ENCODE assay signal across 9 cellular contexts in the genomic region with DNA sequence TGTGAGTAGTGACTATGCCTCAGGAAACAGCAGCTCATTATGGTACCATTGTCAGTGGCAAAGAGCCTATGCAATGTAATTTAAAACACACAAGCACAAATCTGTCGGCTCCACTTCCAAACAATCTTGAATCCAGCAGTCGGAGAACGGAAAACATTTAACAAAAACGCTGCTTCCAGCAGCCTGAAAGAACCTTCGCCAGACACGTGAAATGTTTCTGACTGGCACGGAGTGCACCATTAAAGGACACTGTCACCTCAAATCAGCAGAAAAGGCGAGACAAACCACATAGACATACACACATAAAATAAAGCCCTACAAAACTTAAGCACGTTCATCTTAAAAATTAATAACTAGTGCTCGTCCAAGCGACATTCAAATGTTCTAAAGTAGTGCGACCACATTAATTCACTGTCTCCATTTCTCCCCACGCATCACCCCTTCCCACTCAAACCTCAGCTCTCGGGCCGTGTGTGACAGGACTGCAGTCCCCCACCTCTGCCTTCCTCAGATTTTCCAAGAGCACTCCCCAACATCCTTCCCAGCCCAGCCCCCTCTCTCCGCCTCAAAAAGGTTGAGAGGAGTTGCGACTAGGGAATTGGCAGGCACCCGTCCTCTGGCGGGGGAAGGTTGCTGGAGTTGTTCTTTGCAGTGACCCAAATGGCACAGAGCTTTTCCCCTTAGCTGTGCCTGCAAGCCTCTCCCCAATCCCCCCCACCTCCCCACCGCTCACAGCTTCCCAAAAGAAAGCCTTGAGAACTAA. TPM values are rescaled to one million over a fixed set of nuclear protein-coding genes. Genes with fewer than 3 reads are reported as not detected.
DNase-seq lines count a peak whose midpoint lies in the region; ATAC-seq and TF ChIP-seq lines count a peak whose summit lies in the region.
"Had no signal": no experiment of that assay in that cellular context is flagged by ENCODE, and none has a peak within 500 bp of the region (broad histone marks: within the 10 kb centered on the region; RNA-seq: fewer than 3 reads in every experiment).

No MANE protein-coding gene starts in this region.

- no peaks in the 10 kb centered on the region for H3K27me3 ChIP-seq in right atrium auricular region

- peaks cover 15% of the 10 kb centered on the region for H3K36me3 ChIP-seq in right atrium auricular region

- H3K27ac ChIP-seq in angular gyrus (ENCODE audit: low read depth, low read length) (peak overlapping the region; percentile 89), right atrium auricular region (peak overlapping the region; percentile 92 to 94)

- H3K36me3 Mint-ChIP-seq in stimulated activated memory B cell treated with anti-CD40 and anti-IgM and Interleukin-4, amounts not matched to agents 10 μg/mL and 1 μg/mL and 100 μg/mL, for 72 hours, result peaks cover 37% of the 10 kb centered on the region

- peaks cover 0 to 48% of the 10 kb centered on the region in 2 donors for H3K4me1 ChIP-seq in right atrium auricular region

- DNase-seq in GM03348 (ENCODE audit: low spot score), result peak; percentile 38
- DNase-seq in NAMALWA (ENCODE audit: low spot score), result peak; percentile 60
- peak; percentile 65 for DNase-seq in right atrium auricular region (ENCODE audit: low spot score)
- no peak for DNase-seq in retinal pigment epithelial cell (ENCODE audit: low read depth)
- no peak for DNase-seq in SW 1271 (lab: John Stamatoyannopoulos, UW)

- no peaks in the 10 kb centered on the region for H3K27me3 Mint-ChIP-seq in stimulated activated memory B cell treated with anti-CD40 and anti-IgM and Interleukin-4, amounts not matched to agents 10 μg/mL and 1 μg/mL and 100 μg/mL, for 72 hours
- H3K27me3 Mint-ChIP-seq: stimulated activated naive CD8-positive, alpha-beta T cell treated with anti-CD3 and anti-CD28 coated beads, Interleukin-15, Interleukin-2, amounts not matched to agents 100 ng/mL and 50 ng/mL, for 24 hours had no signal

- H3K4me3 Mint-ChIP-seq in stimulated activated memory B cell treated with anti-CD40 and anti-IgM and Interleukin-4, amounts not matched to agents 10 μg/mL and 1 μg/mL and 100 μg/mL, for 72 hours, result no peak overlapping the region
- H3K4me3 Mint-ChIP-seq: stimulated activated naive CD8-positive, alpha-beta T cell treated with anti-CD3 and anti-CD28 coated beads, Interleukin-15, Interleukin-2, amounts not matched to agents 100 ng/mL and 50 ng/mL, for 24 hours had no signal

- H3K4me3 ChIP-seq in right atrium auricular region (peak overlapping the region; percentile 65 to 85), retinal pigment epithelial cell (ENCODE audit: low read length) (peak overlapping the region; percentile 97)

- no peak for ATAC-seq in HG02610 (IDR thresholded peaks at IDR 0.05; ENCODE audit: unreplicated experiment)
- ATAC-seq in stimulated activated memory B cell treated with anti-CD40 and anti-IgM and Interleukin-4, amounts not matched to agents 10 μg/mL and 1 μg/mL and 100 μg/mL, for 72 hours, result no peak

- H3K9me3 Mint-ChIP-seq in stimulated activated memory B cell treated with anti-CD40 and anti-IgM and Interleukin-4, amounts not matched to agents 10 μg/mL and 1 μg/mL and 100 μg/mL, for 72 hours, result no peaks in the 10 kb centered on the region
- H3K9me3 Mint-ChIP-seq: stimulated activated naive CD8-positive, alpha-beta T cell treated with anti-CD3 and anti-CD28 coated beads, Interleukin-15, Interleukin-2, amounts not matched to agents 100 ng/mL and 50 ng/mL, for 24 hours had no signal

- no peak for TF ChIP-seq CTCF in right atrium auricular region (IDR thresholded peaks at IDR 0.05)
- no peak for TF ChIP-seq CTCF in retinal pigment epithelial cell (conservative IDR thresholded peaks at IDR 0.05; ENCODE audit: low read depth, low read length)

- H3K9me3 ChIP-seq in right atrium auricular region, result no peaks in the 10 kb centered on the region

- peaks cover 61% of the 10 kb centered on the region for H3K4me1 Mint-ChIP-seq in stimulated activated memory B cell treated with anti-CD40 and anti-IgM and Interleukin-4, amounts not matched to agents 10 μg/mL and 1 μg/mL and 100 μg/mL, for 72 hours

- H3K27ac Mint-ChIP-seq in stimulated activated memory B cell treated with anti-CD40 and anti-IgM and Interleukin-4, amounts not matched to agents 10 μg/mL and 1 μg/mL and 100 μg/mL, for 72 hours, result no peak overlapping the region
- H3K27ac Mint-ChIP-seq: stimulated activated naive CD8-positive, alpha-beta T cell treated with anti-CD3 and anti-CD28 coated beads, Interleukin-15, Interleukin-2, amounts not matched to agents 100 ng/mL and 50 ng/mL, for 24 hours had no signal

RNA-seq across cellular contexts. Expression of a gene that starts 0.6 kb away (rescaled TPM):
- total RNA-seq in right atrium auricular region, result 10 to 100 TPM; 12.1 to 19.0 TPM

Comparison
In these comparisons a context has a peak if more than half of its experiments do, and no peak if none do; other contexts are left out.
1. DNase-seq: peak in GM03348 (single experiment), NAMALWA (single experiment) and right atrium auricular region (single experiment); none in retinal pigment epithelial cell (single experiment) and SW 1271 (0 of 2).